Comparison of ENCODE assay signal across 7 cellular contexts in the genomic region with DNA sequence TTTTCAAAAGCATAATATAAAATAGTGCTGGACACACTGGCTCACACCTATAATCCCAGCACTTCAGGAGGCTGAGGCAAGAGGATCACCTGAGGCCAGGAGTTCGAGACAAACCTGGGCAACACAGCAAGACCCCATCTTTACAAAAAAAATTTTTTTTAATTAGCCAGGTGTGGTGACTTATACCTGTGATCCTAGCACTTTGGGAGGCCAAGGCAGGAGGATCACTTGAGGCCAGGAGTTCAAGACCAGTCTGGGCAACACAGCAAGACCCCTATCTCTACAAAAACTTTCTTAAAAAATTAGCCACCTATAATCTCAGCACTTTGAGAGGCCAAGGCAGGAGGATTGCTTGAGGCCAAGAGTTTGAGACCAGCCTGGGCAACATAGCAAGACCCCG. TPM values are rescaled to one million over a fixed set of nuclear protein-coding genes. Genes with fewer than 3 reads are reported as not detected.
"Had no signal": no experiment of that assay in that cellular context is flagged by ENCODE, and none has a peak within 500 bp of the region (broad histone marks: within the 10 kb centered on the region; RNA-seq: fewer than 3 reads in every experiment).

No MANE protein-coding gene starts in this region.

RNA-seq across cellular contexts. Expression of a gene that starts 27.3 kb away (rescaled TPM):
- total RNA-seq: dermis blood vessel endothelial cell, dermis microvascular lymphatic vessel endothelial cell, endothelial cell of umbilical vein, esophagus mucosa, foreskin keratinocyte, gastrocnemius medialis, glomerular endothelial cell had no signal
- polyA plus RNA-seq: endothelial cell of umbilical vein, foreskin keratinocyte had no signal
